Comparison of ENCODE assay signal across 12 cellular contexts in genomic region chr17:41907185-41907556, GRCh38. TPM values are rescaled to one million over a fixed set of nuclear protein-coding genes. Genes with fewer than 3 reads are reported as not detected.
DNase-seq lines count a peak whose midpoint lies in the region; ATAC-seq, FAIRE-seq and TF ChIP-seq lines count a peak whose summit lies in the region.
"Had no signal": no experiment of that assay in that cellular context is flagged by ENCODE, and none has a peak within 500 bp of the region (broad histone marks: within the 10 kb centered on the region; RNA-seq: fewer than 3 reads in every experiment).

No MANE protein-coding gene starts in this region.

- H3K4me3 ChIP-seq in A549 = peak overlapping the region; percentile 18
- H3K4me3 ChIP-seq: BLaER1 had no signal

- peak; percentile 25 to 40; a peak in 3 of 5 replicates for TF ChIP-seq RAD21 in A549 (conservative IDR thresholded peaks at IDR 0.05 in 1 of 2, IDR thresholded peaks at IDR 0.05 in 1 of 2)

- no peak overlapping the region for H2BK5ac ChIP-seq in H9 (ENCODE audit: insufficient read length, low read length)

- POLR2A ChIA-PET in A549 (lab: Yijun Ruan, JAX) = interaction anchor here (0.6 to 2.8 kb wide), 7 partner anchors 11 to 218 kb away, joined by 3 to 12 read pairs (median 7); partner anchors contain the start of genes ACLY and KLHL11
- POLR2A ChIA-PET in WTC11 (lab: Charles Lee) = no interaction called here

- DNase-seq in A549 (ENCODE audit: low read depth in 1 of 2, low spot score in 1 of 2) (peak; percentile 67 to 86), H9 (no peak), WTC11 (ENCODE audit: low spot score) (no peak), kidney tubule cell (ENCODE audit: low spot score) (peak; percentile 64), NCI-H2081 (lab: John Stamatoyannopoulos, UW) (no peak), AML-193 (lab: John Stamatoyannopoulos, UW) (no peak), ureter (ENCODE audit: low spot score) (no peak)
- no peak for DNase-seq in stimulated activated naive CD8-positive, alpha-beta T cell treated with anti-CD3 and anti-CD28 coated beads, Interleukin-15, Interleukin-2, amounts not matched to agents 100 U/mL and 50 U/mL, for 24 hours
- DNase-seq: activated CD4-positive, alpha-beta T cell treated with anti-CD3 and anti-CD28 coated beads for 1 hour; NCI-H1930; Right ventricle myocardium superior had no signal

- no peak overlapping the region for H3K9ac ChIP-seq in H9 (ENCODE audit: extremely low read depth, insufficient read length, low read length)
- H3K9ac ChIP-seq: BLaER1 had no signal

- no peak overlapping the region for H4K91ac ChIP-seq in H9 (ENCODE audit: insufficient read length, low read depth, low read length)

- peaks cover 91% of the 10 kb centered on the region for H3K4me1 ChIP-seq in A549
- no peaks in the 10 kb centered on the region for H3K4me1 ChIP-seq in H9 (ENCODE audit: insufficient read depth, low read length)
- H3K4me1 ChIP-seq: BLaER1 had no signal

- no peak overlapping the region for H2BK15ac ChIP-seq in H9 (ENCODE audit: low read depth, low read length)

- WGBS in A549 (ENCODE audit: missing lambda C conversion rate) = 18% methylated on average over 8 of the region's 8 CpGs
- WGBS in H9 (ENCODE audit: extremely low coverage, insufficient read length, low lambda C conversion rate) = no CpG with 5 or more reads among the region's 8 CpGs

- no peak for TF ChIP-seq POLR2A in A549 (IDR thresholded peaks at IDR 0.05; ENCODE audit: low read length)

- FAIRE-seq in A549 (lab: Jason Lieb, UNC) = peak; percentile 84

- H3K27ac Mint-ChIP-seq in H9 (peak overlapping the region in 2 of 3 experiments; percentile 34 to 87; a peak in 4 of 7 replicates), WTC11 (peak overlapping the region; percentile 74)

- no peak overlapping the region for H3T11ph ChIP-seq in H9 (ENCODE audit: low read length)

- H2BK20ac ChIP-seq in H9 (ENCODE audit: low read depth, low read length, poor library complexity, severe bottlenecking) = no peak overlapping the region

- H3K4ac ChIP-seq in H9 (ENCODE audit: low read depth, low read length) = no peak overlapping the region

- peak overlapping the region; percentile 93 to 96 for H3K27ac ChIP-seq in A549
- no peak overlapping the region for H3K27ac ChIP-seq in H9 (ENCODE audit: insufficient read length, low read depth, low read length)
- H3K27ac ChIP-seq: BLaER1 had no signal

- no peak overlapping the region for H3K18ac ChIP-seq in H9 (ENCODE audit: insufficient read length, low read depth, low read length)

- H3K36me3 Mint-ChIP-seq in H9 (ENCODE audit: insufficient read depth in 1 of 3, low read depth in 3 of 3) (peaks cover 69 to 98% (median 93%) of the 10 kb centered on the region in 3 experiments; a peak in 6 of 7 replicates), WTC11 (peaks cover 85% of the 10 kb centered on the region)

- H4K5ac ChIP-seq in H9 (ENCODE audit: insufficient read length, low read depth, low read length) = no peak overlapping the region

- no peak overlapping the region for H2AFZ ChIP-seq in H9 (ENCODE audit: low read length)

- H3K9me3 ChIP-seq in A549 (no peaks in the 10 kb centered on the region), H9 (ENCODE audit: control insufficient read depth, low read depth, low read length) (no peaks in the 10 kb centered on the region)
- H3K9me3 ChIP-seq: BLaER1 had no signal

- no peak overlapping the region for H3K56ac ChIP-seq in H9 (ENCODE audit: insufficient read length, low read depth, low read length)

- H3K23me2 ChIP-seq in H9 (ENCODE audit: insufficient read length, low read depth, low read length, poor library complexity, severe bottlenecking) = no peaks in the 10 kb centered on the region

- H3K4me3 Mint-ChIP-seq in H9 (no peak overlapping the region), WTC11 (no peak overlapping the region)

- TF ChIP-seq CTCF in A549 (IDR thresholded peaks at IDR 0.05) (no peak), H9 (conservative IDR thresholded peaks at IDR 0.05) (no peak), WTC11 (IDR thresholded peaks at IDR 0.05) (no peak)

- no peak overlapping the region for H4K8ac ChIP-seq in H9 (replicated peaks; ENCODE audit: insufficient read length, low read depth, low read length)

- H3K23ac ChIP-seq in H9 (ENCODE audit: insufficient read length, low read depth, low read length) = no peak overlapping the region

- H3K9me3 Mint-ChIP-seq in H9 = no peaks in the 10 kb centered on the region
- H3K9me3 Mint-ChIP-seq in WTC11 = no peaks in the 10 kb centered on the region

- H2BK12ac ChIP-seq in H9 (ENCODE audit: insufficient read length, low read depth, low read length) = no peak overlapping the region

- CTCF ChIA-PET in A549 (lab: Yijun Ruan, JAX) (interaction anchor here (0.7 to 8.2 kb wide), 9 partner anchors 8 to 161 kb away, joined by 3 to 62 read pairs (median 5); partner anchors contain the start of genes ACLY, NT5C3B and ODAD4), WTC11 (lab: Charles Lee) (interaction anchor here (0.7 kb wide), 1 partner anchor 47 kb away, joined by 6 read pairs; no protein-coding TSS in a partner anchor)

- H3K14ac ChIP-seq in H9 (ENCODE audit: insufficient read depth, low read length) = no peak overlapping the region

- no peaks in the 10 kb centered on the region for H3K4me1 Mint-ChIP-seq in H9
- H3K4me1 Mint-ChIP-seq in WTC11 = no peaks in the 10 kb centered on the region

- ATAC-seq in A549 (peak; percentile 16 to 20), WTC11 (no peak)
- no peak for ATAC-seq in stimulated activated naive CD8-positive, alpha-beta T cell treated with anti-CD3 and anti-CD28 coated beads, Interleukin-15, Interleukin-2, amounts not matched to agents 100 U/mL and 50 U/mL, for 24 hours

- H2AK5ac ChIP-seq in H9 (ENCODE audit: insufficient read length, low read length) = no peak overlapping the region

- peak; percentile 45 to 67; a peak in 2 of 5 replicates for TF ChIP-seq EP300 in A549 (IDR thresholded peaks at IDR 0.05)

- peaks cover 1% of the 10 kb centered on the region; the same call in 1 of the 2 replicates for H3K79me2 ChIP-seq in H9 (ENCODE audit: insufficient read depth, low read length)

- no peaks in the 10 kb centered on the region for H3K27me3 ChIP-seq in H9 (ENCODE audit: insufficient read depth, low read length)
- H3K27me3 ChIP-seq: BLaER1 had no signal

- peaks cover 3% of the 10 kb centered on the region for H3K79me1 ChIP-seq in H9 (ENCODE audit: insufficient read depth, low read depth, low read length, poor library complexity, severe bottlenecking)

- H3K4me2 ChIP-seq in A549 (peak overlapping the region; percentile 84), H9 (ENCODE audit: insufficient read depth, insufficient read length, low read length) (no peak overlapping the region)
- H3K4me2 ChIP-seq: BLaER1 had no signal

- H3K27me3 Mint-ChIP-seq in H9 (ENCODE audit: low read depth) = no peaks in the 10 kb centered on the region
- H3K27me3 Mint-ChIP-seq in WTC11 (ENCODE audit: low read depth) = no peaks in the 10 kb centered on the region

- peaks cover 3% of the 10 kb centered on the region for H4K20me1 ChIP-seq in H9 (ENCODE audit: control insufficient read depth, insufficient read depth, insufficient read length)

- H2BK120ac ChIP-seq in H9 (ENCODE audit: low read depth, low read length, poor library complexity, severe bottlenecking) = no peak overlapping the region

TF ChIP-seq in A549, 52 proteins besides CTCF, POLR2A, EP300 and RAD21 (continues in another document):
- peak; percentile 82 for TF ChIP-seq JUNB (IDR thresholded peaks at IDR 0.05)
- no peak for TF ChIP-seq EHF (CRISPR knock-in tag; IDR thresholded peaks at IDR 0.05)
- TF ChIP-seq CHD4 (IDR thresholded peaks at IDR 0.05; ENCODE audit: borderline replicate concordance) = no peak
- TF ChIP-seq ESRRA (IDR thresholded peaks at IDR 0.05; ENCODE audit: borderline replicate concordance, low read length) = peak; percentile 59; the same call in 1 of the 2 replicates

TF ChIP-seq in WTC11, 78 proteins besides CTCF, POLR2A, EP300 and RAD21 (continues in another document):
- no peak for TF ChIP-seq ATF1 (CRISPR knock-in tag; IDR thresholded peaks at IDR 0.05)

RNA-seq across cellular contexts. Expression of gene ACLY, which starts 11.6 kb away (rescaled TPM):
- polyA plus RNA-seq in A549 (2011; rRNA removed) (367 and 376 TPM in 2 replicates), A549 (2017; fragmentation: RNase III; extraction: RNeasy Plus Mini Kit Qiagen cat#74134 plus additional on column Dnase treatment) (337 to 355 TPM (median 344 TPM) in 3 replicates)
- polyA plus RNA-seq in A549 (2012; cell fraction: cytosol; rRNA removed) = 262 and 313 TPM in 2 replicates
- polyA plus RNA-seq in A549 (2012; cell fraction: nucleus; rRNA removed) = 414 and 459 TPM in 2 replicates
- 672 and 786 TPM in 2 replicates for polyA minus RNA-seq in A549 (2011; rRNA and poly(A)+ RNA removed)
- total RNA-seq in H9 (2021) (279 and 289 TPM in 2 replicates), WTC11 (2021) (312 to 350 TPM (median 316 TPM) in 3 replicates), ureter (94.2 TPM)

RNA-seq across cellular contexts. Expression of gene ODAD4, which starts 23.2 kb away (rescaled TPM):
- 2.0 and 2.3 TPM in 2 replicates for polyA plus RNA-seq in A549 (2011; rRNA removed)
- polyA plus RNA-seq in A549 (2012; cell fraction: cytosol; rRNA removed) = 0.47 and 0.56 TPM in 2 replicates
- 0.64 and 0.80 TPM in 2 replicates for polyA plus RNA-seq in A549 (2012; cell fraction: nucleus; rRNA removed)
- 2.2 to 2.5 TPM (median 2.3 TPM) in 3 replicates for polyA plus RNA-seq in A549 (2017; fragmentation: RNase III; extraction: RNeasy Plus Mini Kit Qiagen cat#74134 plus additional on column Dnase treatment)
- 2.8 TPM in 2 replicates for polyA minus RNA-seq in A549 (2011; rRNA and poly(A)+ RNA removed)
- total RNA-seq in H9 (2021) = 1.3 and 2.1 TPM in 2 replicates
- total RNA-seq in WTC11 (2021) = 1.2 to 2.1 TPM (median 1.9 TPM) in 3 replicates
- total RNA-seq in ureter = 0.75 TPM

RNA-seq across cellular contexts. Expression of gene KLHL11, which starts 41.9 kb away (rescaled TPM):
- polyA plus RNA-seq in A549 (2011; rRNA removed) (12.7 and 13.7 TPM in 2 replicates), A549 (2017; fragmentation: RNase III; extraction: RNeasy Plus Mini Kit Qiagen cat#74134 plus additional on column Dnase treatment) (3.1 to 3.8 TPM (median 3.8 TPM) in 3 replicates)
- polyA plus RNA-seq in A549 (2012; cell fraction: cytosol; rRNA removed) = 3.3 and 4.2 TPM in 2 replicates
- 2.4 and 2.8 TPM in 2 replicates for polyA plus RNA-seq in A549 (2012; cell fraction: nucleus; rRNA removed)
- 36.7 and 42.0 TPM in 2 replicates for polyA minus RNA-seq in A549 (2011; rRNA and poly(A)+ RNA removed)
- total RNA-seq in H9 (2021) (16.8 and 17.0 TPM in 2 replicates), WTC11 (2021) (13.4 to 15.0 TPM (median 14.7 TPM) in 3 replicates), ureter (15.6 TPM)

RNA-seq across cellular contexts. Expression of gene CNP, which starts 59.4 kb away (rescaled TPM):
- polyA plus RNA-seq in A549 (2011; rRNA removed) = 38.6 and 49.8 TPM in 2 replicates
- 42.8 and 51.2 TPM in 2 replicates for polyA plus RNA-seq in A549 (2012; cell fraction: cytosol; rRNA removed)
- 57.8 and 66.7 TPM in 2 replicates for polyA plus RNA-seq in A549 (2012; cell fraction: nucleus; rRNA removed)
- 113 to 118 TPM (median 116 TPM) in 3 replicates for polyA plus RNA-seq in A549 (2017; fragmentation: RNase III; extraction: RNeasy Plus Mini Kit Qiagen cat#74134 plus additional on column Dnase treatment)
- polyA minus RNA-seq in A549 (2011; rRNA and poly(A)+ RNA removed) = 133 and 161 TPM in 2 replicates
- total RNA-seq in H9 (2021) = 78.5 and 79.7 TPM in 2 replicates
- 52.5 to 54.2 TPM (median 53.9 TPM) in 3 replicates for total RNA-seq in WTC11 (2021)
- total RNA-seq in ureter = 45.7 TPM

Comparison
In these comparisons a context has a peak if more than half of its experiments do, and no peak if none do; other contexts are left out.
1. ATAC-seq: peak in A549 (2 of 2); none in WTC11 (single experiment) and stimulated activated naive CD8-positive, alpha-beta T cell treated with anti-CD3 and anti-CD28 coated beads, Interleukin-15, Interleukin-2, amounts not matched to agents 100 U/mL and 50 U/mL, for 24 hours (single experiment).
2. DNase-seq: peak in A549 (2 of 2) and kidney tubule cell (single experiment); none in H9 (single experiment), WTC11 (single experiment), stimulated activated naive CD8-positive, alpha-beta T cell treated with anti-CD3 and anti-CD28 coated beads, Interleukin-15, Interleukin-2, amounts not matched to agents 100 U/mL and 50 U/mL, for 24 hours (single experiment), NCI-H2081 (0 of 2), AML-193 (0 of 2) and ureter (single experiment).
3. Of the 8 proteins assayed by ChIP-seq in both WTC11 and A549: peak only in WTC11: none; only in A549: ESRRA, JUN and MAX; in both: none; in neither: 5.